Comparison of ENCODE assay signal across 9 cellular contexts in genomic region chr2:9800975-9801723, GRCh38. TPM values are rescaled to one million over a fixed set of nuclear protein-coding genes. Genes with fewer than 3 reads are reported as not detected.
A peak's percentile ranks its signal among the peaks of the same experiment; 100 is the strongest.
DNase-seq lines count a peak whose midpoint lies in the region; ATAC-seq, FAIRE-seq and TF ChIP-seq lines count a peak whose summit lies in the region.
"Had no signal": no experiment of that assay in that cellular context is flagged by ENCODE, and none has a peak within 500 bp of the region (broad histone marks: within the 10 kb centered on the region; RNA-seq: fewer than 3 reads in every experiment).

No MANE protein-coding gene starts in this region.

- peak overlapping the region; percentile 8 for H3K4me3 ChIP-seq in osteoblast (ENCODE audit: insufficient read depth, low read length)
- H3K4me3 ChIP-seq: cardiac muscle cell had no signal

- H3K9me3 Mint-ChIP-seq in Calu3 (ENCODE audit: low read depth, unreplicated experiment) (no peaks in the 10 kb centered on the region), MCF 10A (ENCODE audit: unreplicated experiment) (no peaks in the 10 kb centered on the region)

- no peak for FAIRE-seq in RCC 7860 (lab: Jason Lieb, UNC)

- peak overlapping the region; percentile 95 for H3K27ac ChIP-seq in osteoblast (ENCODE audit: low read depth, low read length)
- H3K27ac ChIP-seq: cardiac muscle cell had no signal

- DNase-seq in Calu3 (peak; percentile 44), RCC 7860 (ENCODE audit: low spot score) (peak; percentile 67), MCF 10A (ENCODE audit: unreplicated experiment) (peak; percentile 97), osteoblast (ENCODE audit: insufficient read length, low spot score, missing footprints) (peak; percentile 90), dermis blood vessel endothelial cell (no peak), SK-N-DZ (ENCODE audit: low spot score) (no peak)

- H3K27me3 Mint-ChIP-seq in Calu3 (ENCODE audit: unreplicated experiment), result no peaks in the 10 kb centered on the region
- no peaks in the 10 kb centered on the region for H3K27me3 Mint-ChIP-seq in MCF 10A (ENCODE audit: insufficient read depth, unreplicated experiment)

- H3K9me3 ChIP-seq in osteoblast (ENCODE audit: low read depth, low read length), result no peaks in the 10 kb centered on the region

- H3K36me3 ChIP-seq in osteoblast (ENCODE audit: insufficient read depth, low read length), result no peaks in the 10 kb centered on the region
- H3K36me3 ChIP-seq: cardiac muscle cell had no signal

- H3K4me2 ChIP-seq in osteoblast (ENCODE audit: insufficient read depth, low read length), result peak overlapping the region; percentile 37

- TF ChIP-seq CTCF in Calu3 (IDR thresholded peaks at IDR 0.05; ENCODE audit: unreplicated experiment), result no peak
- TF ChIP-seq CTCF in MCF 10A (IDR thresholded peaks at IDR 0.05; ENCODE audit: unreplicated experiment), result no peak
- no peak for TF ChIP-seq CTCF in osteoblast (IDR thresholded peaks at IDR 0.05; ENCODE audit: extremely low read depth, low read depth, low read length)

- H2AFZ ChIP-seq in osteoblast (ENCODE audit: low read length), result peak overlapping the region; percentile 44

- POLR2A ChIA-PET in MCF 10A (lab: Yijun Ruan, JAX), result interaction anchor here (0.6 to 8.8 kb wide), 29 partner anchors 10 to 592 kb away, joined by 3 to 113 read pairs (median 5); partner anchors contain the start of genes ADAM17, ITGB1BP1, KLF11 and TAF1B

- no peaks in the 10 kb centered on the region for H3K27me3 ChIP-seq in osteoblast (ENCODE audit: insufficient read depth, low read length)
- H3K27me3 ChIP-seq: cardiac muscle cell had no signal

- intact Hi-C loops in Calu3 (cut with micrococcal nuclease; ENCODE audit: unreplicated experiment) (no loop called here), MCF 10A (cut with micrococcal nuclease) (loop anchor here (1.0 to 2.0 kb wide), 3 partner anchors 42 to 634 kb away; partner anchors contain the start of gene TAF1B)

- H3K4me1 Mint-ChIP-seq in Calu3 (ENCODE audit: low read depth, unreplicated experiment), result peaks cover 49% of the 10 kb centered on the region
- peaks cover 45% of the 10 kb centered on the region for H3K4me1 Mint-ChIP-seq in MCF 10A (ENCODE audit: insufficient read depth, unreplicated experiment)

- no TSS peak for BruUV-seq in Calu3 (replicated peaks; lab: Mats Ljungman, UMichigan)
- no TSS peak for BruUV-seq in MCF 10A (replicated peaks; lab: Mats Ljungman, UMichigan)

- CTCF ChIA-PET in Calu3 (lab: Charles Lee), result interaction anchor here (1.5 kb wide), 1 partner anchor 43 kb away, joined by 3 read pairs; no protein-coding TSS in a partner anchor
- CTCF ChIA-PET in MCF 10A (lab: Yijun Ruan, JAX), result interaction anchor here (0.6 to 7.8 kb wide), 27 partner anchors 10 to 505 kb away, joined by 3 to 99 read pairs (median 4); partner anchors contain the start of gene TAF1B

- H4K20me1 ChIP-seq in osteoblast (ENCODE audit: insufficient read depth, low read length), result no peaks in the 10 kb centered on the region

- peaks cover 43% of the 10 kb centered on the region for H3K4me1 ChIP-seq in osteoblast (ENCODE audit: insufficient read depth, low read length)

- H3K27ac Mint-ChIP-seq in Calu3 (ENCODE audit: unreplicated experiment), result no peak overlapping the region
- H3K27ac Mint-ChIP-seq in MCF 10A (ENCODE audit: low read depth, unreplicated experiment), result peak overlapping the region; percentile 92

- ATAC-seq in GM19397 (IDR thresholded peaks at IDR 0.05; ENCODE audit: unreplicated experiment) (no peak), GM19452 (IDR thresholded peaks at IDR 0.05; ENCODE audit: unreplicated experiment) (no peak)

- no peaks in the 10 kb centered on the region for H3K79me2 ChIP-seq in osteoblast (ENCODE audit: insufficient read depth, low read length)

- H3K36me3 Mint-ChIP-seq in Calu3 (ENCODE audit: insufficient read depth, unreplicated experiment) (peaks cover 11% of the 10 kb centered on the region), MCF 10A (ENCODE audit: insufficient read depth, unreplicated experiment) (no peaks in the 10 kb centered on the region)

- H3K4me3 Mint-ChIP-seq in Calu3 (ENCODE audit: low read depth, unreplicated experiment) (no peak overlapping the region), MCF 10A (ENCODE audit: unreplicated experiment) (peak overlapping the region; percentile 61)

RNA-seq across cellular contexts. Expression of gene TAF1B, which starts 42.1 kb away (rescaled TPM):
- 17.8 and 23.0 TPM in 2 replicates for total RNA-seq in Calu3 (2022)
- total RNA-seq in MCF 10A (2022), result 19.7 and 25.5 TPM in 2 replicates
- 36.5 and 41.3 TPM in 2 replicates for total RNA-seq in osteoblast
- 20.6 and 30.3 TPM in 2 replicates for total RNA-seq in dermis blood vessel endothelial cell
- 20.0 and 38.3 TPM in 2 replicates for polyA plus RNA-seq in SK-N-DZ (2014; cell fraction: cytosol; rRNA removed)
- polyA plus RNA-seq in SK-N-DZ (2014; cell fraction: nucleus; rRNA removed), result 34.7 and 53.5 TPM in 2 replicates

Comparison
In these comparisons a context has a peak if more than half of its experiments do, and no peak if none do; other contexts are left out.
1. DNase-seq: peak in Calu3 (single experiment), RCC 7860 (single experiment), MCF 10A (single experiment) and osteoblast (single experiment); none in dermis blood vessel endothelial cell (single experiment) and SK-N-DZ (single experiment).